ENCODE assay signal across 13 cellular contexts in genomic region chr21:42677339-42678117, GRCh38. TPM values are rescaled to one million over a fixed set of nuclear protein-coding genes. Genes with fewer than 3 reads are reported as not detected.
DNase-seq lines count a peak whose midpoint lies in the region; ATAC-seq and TF ChIP-seq lines count a peak whose summit lies in the region.
"Had no signal": no experiment of that assay in that cellular context is flagged by ENCODE, and none has a peak within 500 bp of the region (broad histone marks: within the 10 kb centered on the region; RNA-seq: fewer than 3 reads in every experiment).

No MANE protein-coding gene starts in this region.

- no peak for TF ChIP-seq RAD21 in IMR-90 (IDR thresholded peaks at IDR 0.05; ENCODE audit: low read length)

- H2BK15ac ChIP-seq in IMR-90 (ENCODE audit: low read depth, low read length), result no peak overlapping the region

- no peak overlapping the region for H4K91ac ChIP-seq in IMR-90 (ENCODE audit: insufficient read depth, low read depth, low read length)

- H3K36me3 Mint-ChIP-seq in WTC11, result peaks cover 15% of the 10 kb centered on the region
- H3K36me3 Mint-ChIP-seq: memory B cell had no signal

- no peak overlapping the region for H2BK20ac ChIP-seq in IMR-90 (ENCODE audit: low read depth, low read length)

- no peaks in the 10 kb centered on the region; the same call in 1 of the 2 replicates for H3K27me3 Mint-ChIP-seq in WTC11 (ENCODE audit: low read depth)

- WGBS in IMR-90 (ENCODE audit: extremely low coverage in 2 of 2, insufficient read length in 1 of 2), 2 experiments, result 79% methylated on average over 3 of the region's 14 CpGs; no CpG with 5 or more reads in 1 of the 2 experiments

- H3K36me3 ChIP-seq in IMR-90 (ENCODE audit: control insufficient read depth, insufficient read depth, low read length) (no peaks in the 10 kb centered on the region), kidney epithelial cell (ENCODE audit: control insufficient read depth, insufficient read depth, low read length) (no peaks in the 10 kb centered on the region), upper lobe of right lung (no peaks in the 10 kb centered on the region)

- H3K56ac ChIP-seq in IMR-90 (ENCODE audit: extremely low read depth, insufficient read depth, low read length), result no peak overlapping the region

- intact Hi-C loops in IMR-90 (cut with micrococcal nuclease) (no loop called here), upper lobe of right lung (cut with DNase I) (no loop called here)

- H3K9me1 ChIP-seq in IMR-90 (ENCODE audit: insufficient read depth, low read length), result no peaks in the 10 kb centered on the region

- no peak overlapping the region for H3K27ac ChIP-seq in IMR-90 (ENCODE audit: insufficient read depth, low read length)
- no peak overlapping the region for H3K27ac ChIP-seq in upper lobe of right lung
- H3K27ac ChIP-seq: epithelial cell of prostate, WERI-Rb-1 had no signal

- ATAC-seq in IMR-90 (ENCODE audit: low read depth) (no peak), WTC11 (no peak), upper lobe of right lung (no peak)

- peaks cover 45% of the 10 kb centered on the region for H3K4me1 Mint-ChIP-seq in WTC11
- H3K4me1 Mint-ChIP-seq: memory B cell had no signal

- H3K27ac Mint-ChIP-seq in WTC11, result no peak overlapping the region
- H3K27ac Mint-ChIP-seq: memory B cell had no signal

- no peak overlapping the region for H4K5ac ChIP-seq in IMR-90 (ENCODE audit: low read depth, low read length)

- no peaks in the 10 kb centered on the region for H3K9me3 ChIP-seq in IMR-90 (ENCODE audit: control insufficient read depth, insufficient read depth, low read length)
- H3K9me3 ChIP-seq in upper lobe of right lung, result no peaks in the 10 kb centered on the region
- H3K9me3 ChIP-seq: Caco-2 had no signal

- no peak overlapping the region for H3K18ac ChIP-seq in IMR-90 (ENCODE audit: low read depth, low read length)

- H4K8ac ChIP-seq in IMR-90 (ENCODE audit: low read depth in 2 of 2, low read length in 2 of 2), result no peak overlapping the region

- H3K27me3 ChIP-seq in IMR-90 (ENCODE audit: control insufficient read depth, insufficient read depth, low read length) (peaks cover 7% of the 10 kb centered on the region; the same call in 1 of the 2 replicates), kidney epithelial cell (ENCODE audit: control insufficient read depth, insufficient read depth, low read length) (peaks cover 68% of the 10 kb centered on the region), upper lobe of right lung (no peaks in the 10 kb centered on the region)

- no peak overlapping the region for H2AK5ac ChIP-seq in IMR-90 (ENCODE audit: low read depth, low read length)

- TF ChIP-seq CTCF in IMR-90 (conservative IDR thresholded peaks at IDR 0.05; ENCODE audit: low read depth, low read length), result no peak
- no peak for TF ChIP-seq CTCF in WTC11 (IDR thresholded peaks at IDR 0.05)
- TF ChIP-seq CTCF in kidney epithelial cell (IDR thresholded peaks at IDR 0.05; ENCODE audit: insufficient read depth, low read length, poor library complexity, severe bottlenecking), result no peak
- no peak for TF ChIP-seq CTCF in upper lobe of right lung (IDR thresholded peaks at IDR 0.05)

- no peaks in the 10 kb centered on the region for H3K9me3 Mint-ChIP-seq in WTC11
- H3K9me3 Mint-ChIP-seq: memory B cell had no signal

- POLR2A ChIA-PET in IMR-90 (lab: Charles Lee; ENCODE audit: unreplicated experiment) (no interaction called here), WTC11 (lab: Charles Lee) (no interaction called here)

- dilution Hi-C loops in IMR-90 (cut with HindIII; ENCODE audit: low sequenced_read_pairs, unreplicated experiment), result no loop called here

- H2AFZ ChIP-seq in IMR-90 (replicated peaks; ENCODE audit: low read length, poor library complexity), result no peak overlapping the region

- no peak overlapping the region for H3K14ac ChIP-seq in IMR-90 (replicated peaks; ENCODE audit: low read depth, low read length)

- H2BK5ac ChIP-seq in IMR-90 (ENCODE audit: low read depth, low read length, poor library complexity, severe bottlenecking), result no peak overlapping the region

- in situ Hi-C loops in IMR-90 (cut with MboI; ENCODE audit: low sequenced_read_pairs), result no loop called here

- no peaks in the 10 kb centered on the region for H3K4me1 ChIP-seq in IMR-90 (ENCODE audit: control insufficient read depth, insufficient read depth, low read length)
- peaks cover under 1% of the 10 kb centered on the region for H3K4me1 ChIP-seq in upper lobe of right lung

- no peak overlapping the region for H3K4me3 Mint-ChIP-seq in WTC11
- H3K4me3 Mint-ChIP-seq: memory B cell had no signal

- no peak overlapping the region for H2AK9ac ChIP-seq in IMR-90 (replicated peaks; ENCODE audit: low read depth, low read length, poor library complexity)

- no peak overlapping the region for H3K9ac ChIP-seq in IMR-90 (ENCODE audit: low read depth, low read length)

- no peak for TF ChIP-seq POLR2A in IMR-90 (IDR thresholded peaks at IDR 0.05; ENCODE audit: low read depth, low read length)

- CTCF ChIA-PET in IMR-90 (lab: Yijun Ruan, JAX), result no interaction called here
- CTCF ChIA-PET in WTC11 (lab: Charles Lee), result interaction anchor here (0.6 to 4.2 kb wide), 7 partner anchors 9 to 84 kb away, joined by 3 to 26 read pairs (median 5); partner anchors contain the start of gene PDE9A

- H4K20me1 ChIP-seq in IMR-90 (ENCODE audit: insufficient read depth, low read length), result no peaks in the 10 kb centered on the region

- H3K4me3 ChIP-seq in IMR-90 (ENCODE audit: insufficient read depth, low read depth, low read length), result no peak overlapping the region
- H3K4me3 ChIP-seq in kidney epithelial cell (ENCODE audit: low read depth, low read length), result no peak overlapping the region
- H3K4me3 ChIP-seq in upper lobe of right lung, result no peak overlapping the region

- peak; percentile 73 for DNase-seq in CMK (ENCODE audit: low read depth)
- peak; percentile 60 for DNase-seq in IMR-90
- no peak for DNase-seq in WTC11 (ENCODE audit: low spot score)
- DNase-seq in kidney epithelial cell (ENCODE audit: low read depth), result peak; percentile 63
- DNase-seq in activated CD4-positive, alpha-beta T cell treated with anti-CD3 and anti-CD28 coated beads, Interleukin-2, amount 50 U/mL, for 4 hours, result no peak
- no peak for DNase-seq in upper lobe of right lung
- DNase-seq in epidermal melanocyte (ENCODE audit: insufficient read length, low spot score), result no peak
- no peak for DNase-seq in DMS114 treated with DMSO at 0.1 percent for 48 hours (lab: John Stamatoyannopoulos, UW; ENCODE audit: unreplicated experiment)
- DNase-seq: activated naive CD4-positive, alpha-beta T cell; Caco-2; WERI-Rb-1 had no signal

- no peak overlapping the region for H3K23ac ChIP-seq in IMR-90 (ENCODE audit: low read depth, low read length)

- no peak overlapping the region for H2BK120ac ChIP-seq in IMR-90 (ENCODE audit: low read depth, low read length)

- no peak overlapping the region for H3K4ac ChIP-seq in IMR-90 (ENCODE audit: low read depth, low read length)

- H3K79me1 ChIP-seq in IMR-90 (ENCODE audit: low read depth in 1 of 2, low read length in 2 of 2), result no peaks in the 10 kb centered on the region

- BruUV-seq in IMR-90 (replicated peaks; lab: Mats Ljungman, UMichigan), result no TSS peak

- H3K4me2 ChIP-seq in IMR-90 (ENCODE audit: low read depth, low read length), result no peak overlapping the region

TF ChIP-seq in IMR-90, 13 proteins besides CTCF, POLR2A, EP300 and RAD21 (continues in another document):
- TF ChIP-seq CEBPB (IDR thresholded peaks at IDR 0.05; ENCODE audit: low read depth, low read length) (no peak), RFX5 (IDR thresholded peaks at IDR 0.05; ENCODE audit: low read depth, low read length) (no peak), RCOR1 (IDR thresholded peaks at IDR 0.05; ENCODE audit: insufficient replicate concordance, low read length) (no peak), MAFK (IDR thresholded peaks at IDR 0.05; ENCODE audit: low read depth, low read length) (no peak), MAZ (IDR thresholded peaks at IDR 0.05; ENCODE audit: borderline replicate concordance, low read depth, low read length) (no peak), ELK1 (IDR thresholded peaks at IDR 0.05; ENCODE audit: borderline replicate concordance, low read depth, low read length) (no peak), MXI1 (IDR thresholded peaks at IDR 0.05; ENCODE audit: borderline replicate concordance, low read depth, low read length) (no peak)

TF ChIP-seq in WTC11, 78 proteins besides CTCF, POLR2A, EP300 and RAD21:
- TF ChIP-seq TEAD4 (CRISPR knock-in tag; IDR thresholded peaks at IDR 0.05) (no peak), ZNF121 (CRISPR knock-in tag; IDR thresholded peaks at IDR 0.05) (peak; percentile 24; the same call in 1 of the 2 replicates), ZNF396 (CRISPR knock-in tag; IDR thresholded peaks at IDR 0.05; ENCODE audit: borderline replicate concordance) (no peak)

RNA-seq across cellular contexts. Expression of gene PDE9A, which starts 24.1 kb away (rescaled TPM):
- total RNA-seq in IMR-90 (2012; rRNA removed) (0.56 and 0.90 TPM in 2 replicates), WTC11 (2021) (44.8 to 46.3 TPM (median 46.1 TPM) in 3 replicates), kidney epithelial cell (3.9 and 4.2 TPM in 2 replicates), upper lobe of right lung (15.3 TPM)
- 0.89 and 1.1 TPM in 2 replicates for polyA plus RNA-seq in IMR-90 (2012; rRNA removed)
- 0.63 and 1.4 TPM in 2 replicates for polyA plus RNA-seq in IMR-90 (2012; cell fraction: cytosol; rRNA removed)
- polyA plus RNA-seq in IMR-90 (2012; cell fraction: nucleus; rRNA removed; ENCODE audit: low replicate concordance), result 0.84 and 1.3 TPM in 2 replicates

Comparison
In these comparisons a context has a peak if more than half of its experiments do, and no peak if none do; other contexts are left out.
1. DNase-seq: peak in CMK (single experiment), IMR-90 (single experiment) and kidney epithelial cell (single experiment); none in WTC11 (single experiment), activated CD4-positive, alpha-beta T cell treated with anti-CD3 and anti-CD28 coated beads, Interleukin-2, amount 50 U/mL, for 4 hours (0 of 2), upper lobe of right lung (single experiment), epidermal melanocyte (single experiment) and DMS114 treated with DMSO at 0.1 percent for 48 hours (single experiment).